ENCODE assay signal across 19 cellular contexts in the genomic region with DNA sequence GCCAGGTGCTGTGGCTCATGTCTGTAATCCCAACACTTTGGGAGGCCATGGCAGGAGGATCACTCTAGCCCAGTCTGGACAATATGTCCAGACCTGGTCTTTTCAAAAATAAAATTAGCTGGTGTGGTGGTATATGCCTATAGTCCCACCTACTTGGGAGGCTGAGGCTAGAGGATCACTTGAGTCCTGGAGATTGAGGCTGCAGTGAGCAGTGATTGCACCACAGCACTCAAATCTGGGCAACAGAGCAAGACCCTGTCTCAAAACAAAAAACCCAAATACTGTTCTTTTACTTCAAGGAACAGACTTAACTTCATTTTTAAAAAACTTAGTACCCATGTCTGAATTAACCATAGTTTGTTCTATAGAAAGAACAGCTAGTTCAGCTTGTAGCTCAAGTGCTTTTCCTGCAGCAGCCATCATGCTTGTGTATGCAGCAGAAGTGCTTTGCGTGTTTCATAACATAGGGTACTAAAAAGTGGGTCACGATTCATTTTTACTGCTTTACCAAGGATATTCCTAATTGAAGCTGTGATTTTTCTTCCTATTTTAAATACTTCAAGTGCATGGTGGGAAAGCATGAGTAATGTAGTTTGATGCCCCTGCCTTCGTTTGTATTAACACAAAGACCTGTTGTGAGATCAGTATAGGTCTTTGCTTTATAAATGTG. TPM values are rescaled to one million over a fixed set of nuclear protein-coding genes. Genes with fewer than 3 reads are reported as not detected.
DNase-seq lines count a peak whose midpoint lies in the region; ATAC-seq, FAIRE-seq and TF ChIP-seq lines count a peak whose summit lies in the region.
"Had no signal": no experiment of that assay in that cellular context is flagged by ENCODE, and none has a peak within 500 bp of the region (broad histone marks: within the 10 kb centered on the region; RNA-seq: fewer than 3 reads in every experiment).

No MANE protein-coding gene starts in this region.

- H3K4me1 ChIP-seq in HepG2 (ENCODE audit: insufficient read depth, low read length) (peaks cover 70% of the 10 kb centered on the region), right lobe of liver (peaks cover 0 to 87% (median 20%) of the 10 kb centered on the region in 4 donors), RWPE2 (ENCODE audit: insufficient read depth, poor library complexity, severe bottlenecking) (peaks cover 59% of the 10 kb centered on the region)
- H3K4me1 ChIP-seq in naive thymus-derived CD4-positive, alpha-beta T cell (ENCODE audit: control insufficient read depth in 2 of 2, insufficient read depth in 2 of 2, low read length in 2 of 2) = peaks cover 67 to 93% of the 10 kb centered on the region in 2 donors

- in situ Hi-C loops in HepG2 (cut with HindIII; ENCODE audit: extremely low pct_ligation_motif_present, low pct_unique_long_range_greater_than_20kb) = no loop called here

- no peaks in the 10 kb centered on the region for H3K9me3 Mint-ChIP-seq in naive thymus-derived CD4-positive, alpha-beta T cell
- H3K9me3 Mint-ChIP-seq in type B pancreatic cell = no peaks in the 10 kb centered on the region
- H3K9me3 Mint-ChIP-seq: nephron progenitor cell had no signal

- peaks cover 98% of the 10 kb centered on the region for H4K20me1 ChIP-seq in HepG2 (ENCODE audit: insufficient read depth, low read length)

- intact Hi-C loops in HepG2 (cut with micrococcal nuclease; ENCODE audit: unreplicated experiment) = no loop called here
- intact Hi-C loops in right lobe of liver (cut with DNase I) = loop anchor here in 1 of 2 donors (10.0 kb wide), 1 partner anchor 95 kb away; a partner anchor contains a TSS
- intact Hi-C loops in naive thymus-derived CD4-positive, alpha-beta T cell (cut with micrococcal nuclease) = loop anchor here (10.0 kb wide), 3 partner anchors 475 to 1555 kb away; a partner anchor contains a TSS

- H3K27me3 Mint-ChIP-seq in naive thymus-derived CD4-positive, alpha-beta T cell = no peaks in the 10 kb centered on the region
- H3K27me3 Mint-ChIP-seq in type B pancreatic cell = no peaks in the 10 kb centered on the region

- FAIRE-seq in HepG2 (lab: Jason Lieb, UNC) = no peak
- FAIRE-seq: keratinocyte had no signal

- CTCF ChIA-PET in HepG2 (lab: Yijun Ruan, JAX; ENCODE audit: low intra/inter-chr PET ratio, low total read pairs) = no interaction called here
- CTCF ChIA-PET in naive thymus-derived CD4-positive, alpha-beta T cell (lab: Charles Lee) = no interaction called here

- H3K36me3 Mint-ChIP-seq in naive thymus-derived CD4-positive, alpha-beta T cell = peaks cover 0 to 29% (median 10%) of the 10 kb centered on the region in 5 donors
- peaks cover 27% of the 10 kb centered on the region for H3K36me3 Mint-ChIP-seq in type B pancreatic cell

- POLR2A ChIA-PET in HepG2 (lab: Yijun Ruan, JAX) = no interaction called here
- POLR2A ChIA-PET in naive thymus-derived CD4-positive, alpha-beta T cell (lab: Charles Lee) = no interaction called here

- peak overlapping the region in 7 of 10 donors; percentile 19 to 72 (median 45) for H3K4me3 Mint-ChIP-seq in naive thymus-derived CD4-positive, alpha-beta T cell
- no peak overlapping the region for H3K4me3 Mint-ChIP-seq in type B pancreatic cell
- H3K4me3 Mint-ChIP-seq: nephron progenitor cell had no signal

- no peak overlapping the region for H2AFZ ChIP-seq in HepG2 (ENCODE audit: low read length)
- H2AFZ ChIP-seq: hepatocyte had no signal

- no peak for DNase-seq in HepG2 (ENCODE audit: low spot score)
- no peak for DNase-seq in right lobe of liver
- no peak for DNase-seq in RWPE2 (ENCODE audit: low spot score)
- no peak for DNase-seq in naive thymus-derived CD4-positive, alpha-beta T cell
- no peak for DNase-seq in type B pancreatic cell (ENCODE audit: extremely low spot score, unreplicated experiment)
- DNase-seq in DMS79 (lab: John Stamatoyannopoulos, UW) = no peak
- DNase-seq: activated CD4-positive, alpha-beta T cell treated with anti-CD3 and anti-CD28 coated beads, Interleukin-2, amount 50 U/mL, for 48 hours; aorta; KG1; mesendoderm; NCI-H1048; NCI-H524; nephron progenitor cell; T-helper 1 cell had no signal

- peak overlapping the region in 5 of 9 donors; percentile 18 to 54 (median 30) for H3K27ac Mint-ChIP-seq in naive thymus-derived CD4-positive, alpha-beta T cell
- H3K27ac Mint-ChIP-seq in type B pancreatic cell = peak overlapping the region; percentile 39
- H3K27ac Mint-ChIP-seq: nephron progenitor cell had no signal

- ATAC-seq in HepG2 (no peak), right lobe of liver (no peak), RWPE2 (ENCODE audit: low read depth) (no peak), GM18520 (IDR thresholded peaks at IDR 0.05; ENCODE audit: unreplicated experiment) (no peak), GM18909 (IDR thresholded peaks at IDR 0.05; ENCODE audit: poor library complexity, unreplicated experiment) (no peak)
- ATAC-seq in naive thymus-derived CD4-positive, alpha-beta T cell = no peak
- ATAC-seq: Right ventricle myocardium inferior had no signal

- no peak overlapping the region for H3K9ac ChIP-seq in HepG2 (ENCODE audit: insufficient read depth, low read depth, low read length)

- H3K27me3 ChIP-seq in HepG2 (ENCODE audit: control insufficient read depth in 1 of 2, insufficient read depth in 2 of 2, low read length in 2 of 2) (no peaks in the 10 kb centered on the region; a peak in 1 of 5 replicates), right lobe of liver (no peaks in the 10 kb centered on the region), RWPE2 (ENCODE audit: insufficient read depth, poor library complexity, severe bottlenecking) (no peaks in the 10 kb centered on the region)
- H3K27me3 ChIP-seq in naive thymus-derived CD4-positive, alpha-beta T cell (ENCODE audit: control insufficient read depth in 2 of 2, insufficient read depth in 2 of 2, low read length in 2 of 2) = no peaks in the 10 kb centered on the region
- H3K27me3 ChIP-seq: hepatocyte had no signal

- 87% methylated on average over 3 of the region's 3 CpGs for WGBS in HepG2 (ENCODE audit: low lambda C conversion rate)
- 75% methylated on average over 3 of the region's 3 CpGs for WGBS in right lobe of liver (ENCODE audit: insufficient coverage, low coverage, low lambda C conversion rate, missing lambda C conversion rate)

- H3K9me3 ChIP-seq in HepG2 (ENCODE audit: low read length) (no peaks in the 10 kb centered on the region), right lobe of liver (no peaks in the 10 kb centered on the region), RWPE2 (ENCODE audit: severe bottlenecking) (no peaks in the 10 kb centered on the region)
- H3K9me3 ChIP-seq in naive thymus-derived CD4-positive, alpha-beta T cell (ENCODE audit: control insufficient read depth in 2 of 3, low read length in 3 of 3) = no peaks in the 10 kb centered on the region

- TF ChIP-seq POLR2A in HepG2 (IDR thresholded peaks at IDR 0.05; ENCODE audit: insufficient read depth in 1 of 2, low read depth in 2 of 2, low read length in 2 of 2) = no peak
- no peak for TF ChIP-seq POLR2A in right lobe of liver (IDR thresholded peaks at IDR 0.05)

- peaks cover 65 to 100% (median 88%) of the 10 kb centered on the region in 7 donors for H3K4me1 Mint-ChIP-seq in naive thymus-derived CD4-positive, alpha-beta T cell
- H3K4me1 Mint-ChIP-seq in type B pancreatic cell (ENCODE audit: unreplicated experiment) = peaks cover 47% of the 10 kb centered on the region

- H3K4me3 ChIP-seq in HepG2 (replicated peaks in 1 of 3; ENCODE audit: insufficient read depth in 1 of 3, low read depth in 2 of 3, low read length in 3 of 3) (no peak overlapping the region), right lobe of liver (no peak overlapping the region), RWPE2 (ENCODE audit: severe bottlenecking) (no peak overlapping the region)
- H3K4me3 ChIP-seq in naive thymus-derived CD4-positive, alpha-beta T cell (ENCODE audit: low read length) = no peak overlapping the region
- H3K4me3 ChIP-seq: hepatocyte had no signal

- no peak overlapping the region for H3K4me2 ChIP-seq in HepG2 (ENCODE audit: low read depth, low read length)
- H3K4me2 ChIP-seq: hepatocyte had no signal

- H3K27ac ChIP-seq in HepG2 (ENCODE audit: extremely low read length, insufficient read depth, low read length) (no peak overlapping the region), right lobe of liver (no peak overlapping the region), RWPE2 (ENCODE audit: poor library complexity, severe bottlenecking) (peak overlapping the region; percentile 44)
- H3K27ac ChIP-seq in naive thymus-derived CD4-positive, alpha-beta T cell (ENCODE audit: low read depth, low read length) = no peak overlapping the region

- TF ChIP-seq RAD21 in HepG2 (CRISPR knock-in tag; IDR thresholded peaks at IDR 0.05) = no peak

- H3K79me2 ChIP-seq in HepG2 (ENCODE audit: insufficient read depth, low read length) = peaks cover 100% of the 10 kb centered on the region

- peaks cover 10 to 43% of the 10 kb centered on the region in 2 experiments; a peak in 4 of 5 replicates for H3K36me3 ChIP-seq in HepG2 (replicated peaks in 1 of 2; ENCODE audit: control insufficient read depth in 1 of 2, insufficient read depth in 2 of 2, low read length in 2 of 2)
- H3K36me3 ChIP-seq in right lobe of liver = peaks cover 0 to 5% (median 0%) of the 10 kb centered on the region in 4 donors
- H3K36me3 ChIP-seq in RWPE2 (ENCODE audit: low read depth) = peaks cover 79% of the 10 kb centered on the region
- peaks cover 0 to 9% (median 0%) of the 10 kb centered on the region in 3 experiments for H3K36me3 ChIP-seq in naive thymus-derived CD4-positive, alpha-beta T cell (ENCODE audit: control insufficient read depth in 2 of 3, insufficient read depth in 3 of 3, low read length in 3 of 3)

- BruUV-seq in HepG2 (replicated peaks; lab: Mats Ljungman, UMichigan) = no TSS peak

- no peak for TF ChIP-seq EP300 in HepG2 (IDR thresholded peaks at IDR 0.05; ENCODE audit: low read depth in 2 of 2, low read length in 2 of 2)
- TF ChIP-seq EP300 in HepG2 (CRISPR knock-in tag; IDR thresholded peaks at IDR 0.05; ENCODE audit: borderline replicate concordance) = no peak

- TF ChIP-seq CTCF in HepG2 (CRISPR knock-in tag; IDR thresholded peaks at IDR 0.05) = no peak
- no peak for TF ChIP-seq CTCF in right lobe of liver (IDR thresholded peaks at IDR 0.05)
- no peak for TF ChIP-seq CTCF in RWPE2 (IDR thresholded peaks at IDR 0.05; ENCODE audit: poor library complexity, severe bottlenecking)
- TF ChIP-seq CTCF in type B pancreatic cell (conservative IDR thresholded peaks at IDR 0.05) = no peak

RNA-seq across cellular contexts. Expression of a gene that starts 5.9 kb away (rescaled TPM):
- 321 and 356 TPM in 2 replicates for total RNA-seq in HepG2 (2016; rRNA removed; fragmentation: Illumina TruSeq; extraction: Trizol)
- 23.2 and 29.3 TPM in 2 replicates for total RNA-seq in HepG2 (2016; cell fraction: cytosol; rRNA removed; fragmentation: Illumina TruSeq; extraction: Trizol; ENCODE audit: low read depth)
- total RNA-seq in HepG2 (2016; cell fraction: insoluble cytoplasmic fraction; rRNA removed; fragmentation: Illumina TruSeq; extraction: Trizol) = 329 and 330 TPM in 2 replicates
- total RNA-seq in HepG2 (2016; cell fraction: membrane; rRNA removed; fragmentation: Illumina TruSeq; extraction: Trizol) = 89.4 and 96.4 TPM in 2 replicates
- 126 and 145 TPM in 2 replicates for total RNA-seq in HepG2 (2016; cell fraction: nucleus; rRNA removed; fragmentation: Illumina TruSeq; extraction: Trizol)
- polyA plus RNA-seq in HepG2 (2011; rRNA removed) = 200 and 232 TPM in 2 replicates
- polyA plus RNA-seq in HepG2 (2011; cell fraction: cytosol; rRNA removed) = 246 and 252 TPM in 2 replicates
- polyA plus RNA-seq in HepG2 (2011; cell fraction: nucleus; rRNA removed) = 96.2 and 102 TPM in 2 replicates
- 170 and 183 TPM in 2 replicates for polyA plus RNA-seq in HepG2 (2012)
- polyA plus RNA-seq in HepG2 (2016; cell fraction: cytosol; fragmentation: Illumina TruSeq; extraction: Trizol; ENCODE audit: low read depth) = 19.6 and 20.9 TPM in 2 replicates
- polyA plus RNA-seq in HepG2 (2016; cell fraction: insoluble cytoplasmic fraction; fragmentation: Illumina TruSeq; extraction: Trizol; ENCODE audit: low read depth) = 319 and 333 TPM in 2 replicates
- 53.6 and 62.6 TPM in 2 replicates for polyA plus RNA-seq in HepG2 (2016; cell fraction: membrane; fragmentation: Illumina TruSeq; extraction: Trizol; ENCODE audit: low read depth)
- 181 and 191 TPM in 2 replicates for polyA plus RNA-seq in HepG2 (2016; cell fraction: nucleus; fragmentation: Illumina TruSeq; extraction: Trizol; ENCODE audit: insufficient read depth, low read depth)
- polyA minus RNA-seq in HepG2 (2011; rRNA and poly(A)+ RNA removed; ENCODE audit: low replicate concordance) = 265 and 269 TPM in 2 replicates
- polyA minus RNA-seq in HepG2 (2011; cell fraction: cytosol; rRNA and poly(A)+ RNA removed) = 130 and 142 TPM in 2 replicates
- 82.8 and 86.5 TPM in 2 replicates for polyA minus RNA-seq in HepG2 (2011; cell fraction: nucleus; rRNA and poly(A)+ RNA removed)
- 100 to 1,000 TPM; 117 to 128 (median 118) TPM for total RNA-seq in right lobe of liver
- 100 to 1,000 TPM; 163 to 284 (median 223) TPM for total RNA-seq in naive thymus-derived CD4-positive, alpha-beta T cell
- polyA plus RNA-seq in naive thymus-derived CD4-positive, alpha-beta T cell = 100 to 1,000 TPM; 256 to 280 TPM
- total RNA-seq in type B pancreatic cell (ENCODE audit: low replicate concordance) = 250 and 251 TPM in 2 replicates

RNA-seq across cellular contexts. Expression of a gene that starts 29.7 kb away (rescaled TPM):
- 0.83 and 1.00 TPM in 2 replicates for total RNA-seq in HepG2 (2016; rRNA removed; fragmentation: Illumina TruSeq; extraction: Trizol)
- total RNA-seq in HepG2 (2016; cell fraction: cytosol; rRNA removed; fragmentation: Illumina TruSeq; extraction: Trizol; ENCODE audit: low read depth) = 0.18 and 0.20 TPM in 2 replicates
- 0.93 and 0.97 TPM in 2 replicates for total RNA-seq in HepG2 (2016; cell fraction: insoluble cytoplasmic fraction; rRNA removed; fragmentation: Illumina TruSeq; extraction: Trizol)
- 0.31 and 0.43 TPM in 2 replicates for total RNA-seq in HepG2 (2016; cell fraction: membrane; rRNA removed; fragmentation: Illumina TruSeq; extraction: Trizol)
- total RNA-seq in HepG2 (2016; cell fraction: nucleus; rRNA removed; fragmentation: Illumina TruSeq; extraction: Trizol) = 0.44 and 0.78 TPM in 2 replicates
- 0.75 and 0.95 TPM in 2 replicates for polyA plus RNA-seq in HepG2 (2011; rRNA removed)
- 0.67 and 0.77 TPM in 2 replicates for polyA plus RNA-seq in HepG2 (2011; cell fraction: cytosol; rRNA removed)
- 0.90 and 1.1 TPM in 2 replicates for polyA plus RNA-seq in HepG2 (2011; cell fraction: nucleus; rRNA removed)
- 0.32 and 0.43 TPM in 2 replicates for polyA plus RNA-seq in HepG2 (2012)
- polyA plus RNA-seq in HepG2 (2016; cell fraction: cytosol; fragmentation: Illumina TruSeq; extraction: Trizol; ENCODE audit: low read depth) = 0.17 and 0.32 TPM in 2 replicates
- 0.59 and 1.4 TPM in 2 replicates for polyA plus RNA-seq in HepG2 (2016; cell fraction: insoluble cytoplasmic fraction; fragmentation: Illumina TruSeq; extraction: Trizol; ENCODE audit: low read depth)
- polyA plus RNA-seq in HepG2 (2016; cell fraction: membrane; fragmentation: Illumina TruSeq; extraction: Trizol; ENCODE audit: low read depth) = 0.66 and 0.90 TPM in 2 replicates
- polyA plus RNA-seq in HepG2 (2016; cell fraction: nucleus; fragmentation: Illumina TruSeq; extraction: Trizol; ENCODE audit: insufficient read depth, low read depth) = 0.67 and 2.3 TPM in 2 replicates
- 0.62 and 1.2 TPM in 2 replicates for polyA minus RNA-seq in HepG2 (2011; rRNA and poly(A)+ RNA removed; ENCODE audit: low replicate concordance)
- not detected in 2 replicates for polyA minus RNA-seq in HepG2 (2011; cell fraction: cytosol; rRNA and poly(A)+ RNA removed)
- 0.25 TPM in 1 of 2 replicates, not detected in the other for polyA minus RNA-seq in HepG2 (2011; cell fraction: nucleus; rRNA and poly(A)+ RNA removed)
- total RNA-seq in right lobe of liver = 10 to 100 TPM in 1 of 6 experiments, 1 to 10 TPM in 5; 3.8 to 10.6 (median 6.6) TPM
- total RNA-seq in naive thymus-derived CD4-positive, alpha-beta T cell = 10 to 100 TPM in 3 of 5 experiments, 1 to 10 TPM in 2; 2.6 to 67.0 (median 10.5) TPM
- 1 to 10 TPM in 1 of 2 donors, under 1 TPM in 1; 0.69 to 1.5 TPM for polyA plus RNA-seq in naive thymus-derived CD4-positive, alpha-beta T cell
- total RNA-seq in type B pancreatic cell (ENCODE audit: low replicate concordance) = 0.24 and 0.89 TPM in 2 replicates
